Comparison of ENCODE assay signal across 12 cellular contexts in the genomic region with DNA sequence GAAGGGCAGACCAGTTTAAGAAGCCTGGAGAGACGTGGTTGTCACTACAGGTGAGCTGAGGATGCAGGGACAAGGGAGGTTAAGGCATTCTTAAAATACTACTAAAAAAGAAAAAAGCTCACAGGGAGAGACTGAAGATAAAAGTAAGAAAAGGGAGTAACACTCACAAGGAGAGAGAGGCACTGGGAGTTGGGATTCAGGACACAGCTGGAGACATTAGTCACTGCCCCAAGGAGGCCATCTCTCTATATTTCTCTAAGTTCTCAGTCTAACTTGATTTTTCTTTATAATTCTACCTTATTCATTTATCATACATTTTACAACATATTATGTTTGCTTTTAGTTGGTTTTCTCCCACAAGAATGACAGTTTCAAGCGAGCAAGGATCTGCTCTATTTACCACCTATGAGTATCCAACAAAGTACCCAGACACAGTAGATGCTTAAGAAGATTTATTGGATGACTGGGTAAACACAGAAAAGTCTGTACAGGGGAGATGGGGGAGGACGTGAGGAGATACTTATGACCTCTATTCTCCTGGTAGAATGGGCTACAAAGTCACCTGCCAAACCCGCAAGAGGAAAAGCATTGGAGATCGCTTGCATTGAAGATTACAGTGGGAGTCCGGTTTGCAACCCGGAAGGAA. TPM values are rescaled to one million over a fixed set of nuclear protein-coding genes. Genes with fewer than 3 reads are reported as not detected.
DNase-seq lines count a peak whose midpoint lies in the region; ATAC-seq and TF ChIP-seq lines count a peak whose summit lies in the region.
"Had no signal": no experiment of that assay in that cellular context is flagged by ENCODE, and none has a peak within 500 bp of the region (broad histone marks: within the 10 kb centered on the region; RNA-seq: fewer than 3 reads in every experiment).

No MANE protein-coding gene starts in this region.

- H2AFZ ChIP-seq in mammary epithelial cell (ENCODE audit: low read depth, low read length), result no peak overlapping the region
- no peak overlapping the region for H2AFZ ChIP-seq in neural cell (ENCODE audit: low read depth, low read length)

- no peak for ATAC-seq in left ventricle myocardium superior
- no peak for ATAC-seq in GM19023 (IDR thresholded peaks at IDR 0.05; ENCODE audit: unreplicated experiment)
- ATAC-seq in GM21786 (IDR thresholded peaks at IDR 0.05; ENCODE audit: unreplicated experiment), result no peak

- no TSS peak for BruUV-seq in mammary epithelial cell (replicated peaks; lab: Mats Ljungman, UMichigan)

- TF ChIP-seq CTCF in HFF-Myc (IDR thresholded peaks at IDR 0.05; ENCODE audit: low read depth, low read length, missing control alignments), result no peak
- TF ChIP-seq CTCF in mammary epithelial cell (conservative IDR thresholded peaks at IDR 0.05 in 1 of 2, IDR thresholded peaks at IDR 0.05 in 1 of 2; ENCODE audit: extremely low read depth in 1 of 2, insufficient read depth in 1 of 2, low read depth in 1 of 2, low read length in 2 of 2), result no peak
- no peak for TF ChIP-seq CTCF in neural cell (IDR thresholded peaks at IDR 0.05; ENCODE audit: poor library complexity, severe bottlenecking)

- H3K27me3 ChIP-seq in mammary epithelial cell (ENCODE audit: insufficient read depth, low read length) (no peaks in the 10 kb centered on the region), neural cell (ENCODE audit: insufficient read depth, low read depth, low read length) (no peaks in the 10 kb centered on the region)

- peaks cover 9% of the 10 kb centered on the region for H3K36me3 ChIP-seq in mammary epithelial cell (ENCODE audit: insufficient read depth, low read length)
- no peaks in the 10 kb centered on the region for H3K36me3 ChIP-seq in neural cell (ENCODE audit: insufficient read depth, low read length)
- H3K36me3 ChIP-seq: HAP-1 had no signal

- H3K4me1 ChIP-seq in mammary epithelial cell (ENCODE audit: insufficient read depth, low read length), result peaks cover 25% of the 10 kb centered on the region
- H3K4me1 ChIP-seq: HAP-1 had no signal

- H3K9ac ChIP-seq in mammary epithelial cell (ENCODE audit: insufficient read depth, low read length), result no peak overlapping the region
- H3K9ac ChIP-seq in neural cell (ENCODE audit: low read length), result no peak overlapping the region

- H3K9me2 ChIP-seq in neural cell (ENCODE audit: insufficient read depth, low read length), result no peaks in the 10 kb centered on the region

- dilution Hi-C loops in mammary epithelial cell (cut with HindIII; ENCODE audit: low sequenced_read_pairs), result no loop called here

- H3K27ac ChIP-seq in mammary epithelial cell (ENCODE audit: insufficient read depth, low read depth, low read length), result no peak overlapping the region
- H3K27ac ChIP-seq in neural cell (ENCODE audit: low read length), result no peak overlapping the region

- peaks cover 71% of the 10 kb centered on the region for H3K79me2 ChIP-seq in mammary epithelial cell (ENCODE audit: insufficient read depth, low read length)
- H3K79me2 ChIP-seq in neural cell (replicated peaks; ENCODE audit: insufficient read depth, low read length), result peaks cover 3% of the 10 kb centered on the region

- H3K4me2 ChIP-seq in mammary epithelial cell (ENCODE audit: insufficient read depth, low read depth, low read length) (peak overlapping the region; percentile 88), neural cell (ENCODE audit: low read length) (peak overlapping the region; percentile 99)

- peaks cover 50% of the 10 kb centered on the region for H3K4me1 Mint-ChIP-seq in T-helper 1 cell treated with Interleukin-12 subunit alpha and Interleukin-12 subunit beta and Interleukin-4 antibody, amounts not matched to agents 30 μg/mL and 1 μg/mL, for 36 hours (ENCODE audit: low read depth)

- H3K4me3 Mint-ChIP-seq in T-helper 1 cell treated with Interleukin-12 subunit alpha and Interleukin-12 subunit beta and Interleukin-4 antibody, amounts not matched to agents 30 μg/mL and 1 μg/mL, for 36 hours, result peak overlapping the region; percentile 59

- no peaks in the 10 kb centered on the region for H3K9me3 ChIP-seq in mammary epithelial cell (replicated peaks; ENCODE audit: insufficient read depth, low read length)
- no peaks in the 10 kb centered on the region for H3K9me3 ChIP-seq in neural cell (ENCODE audit: low read length)
- H3K9me3 ChIP-seq: HAP-1 had no signal

- H3K27me3 Mint-ChIP-seq in T-helper 1 cell treated with Interleukin-12 subunit alpha and Interleukin-12 subunit beta and Interleukin-4 antibody, amounts not matched to agents 30 μg/mL and 1 μg/mL, for 36 hours (ENCODE audit: low read depth), result peaks cover 27% of the 10 kb centered on the region

- H4K20me1 ChIP-seq in mammary epithelial cell (ENCODE audit: insufficient read depth, low read length), result no peaks in the 10 kb centered on the region
- H4K20me1 ChIP-seq in neural cell (ENCODE audit: insufficient read depth), result no peaks in the 10 kb centered on the region

- CTCF ChIA-PET in mammary epithelial cell (lab: Charles Lee; ENCODE audit: low non-redundant PET), result no interaction called here

- no peaks in the 10 kb centered on the region for H3K9me3 Mint-ChIP-seq in T-helper 1 cell treated with Interleukin-12 subunit alpha and Interleukin-12 subunit beta and Interleukin-4 antibody, amounts not matched to agents 30 μg/mL and 1 μg/mL, for 36 hours

- no peak for DNase-seq in T-helper 1 cell
- no peak for DNase-seq in HFF-Myc (ENCODE audit: extremely low read depth, low read depth)
- no peak for DNase-seq in mammary epithelial cell
- no peak for DNase-seq in left ventricle myocardium superior
- DNase-seq: erythroblast, NCI-H526 treated with DMSO at 0.1 percent for 48 hours, posterior cingulate gyrus had no signal

- intact Hi-C loops in mammary epithelial cell (cut with micrococcal nuclease) (no loop called here), left ventricle myocardium superior (cut with micrococcal nuclease) (no loop called here)

- H3K27ac Mint-ChIP-seq in T-helper 1 cell treated with Interleukin-12 subunit alpha and Interleukin-12 subunit beta and Interleukin-4 antibody, amounts not matched to agents 30 μg/mL and 1 μg/mL, for 36 hours, result no peak overlapping the region

- peaks cover 13% of the 10 kb centered on the region for H3F3A ChIP-seq in neural cell (ENCODE audit: insufficient read depth, low read length, poor library complexity, severe bottlenecking)

- H3K36me3 Mint-ChIP-seq in T-helper 1 cell treated with Interleukin-12 subunit alpha and Interleukin-12 subunit beta and Interleukin-4 antibody, amounts not matched to agents 30 μg/mL and 1 μg/mL, for 36 hours (ENCODE audit: low read depth), result peaks cover 11% of the 10 kb centered on the region

- in situ Hi-C loops in mammary epithelial cell (cut with MboI; ENCODE audit: low sequenced_read_pairs in 2 of 2), result no loop called here

- H3K4me3 ChIP-seq in HFF-Myc (replicated peaks; ENCODE audit: low read depth, low read length), result peak overlapping the region; percentile 58
- peak overlapping the region; percentile 17 to 92 (median 81) for H3K4me3 ChIP-seq in mammary epithelial cell (replicated peaks in 1 of 3; ENCODE audit: insufficient read depth in 1 of 3, low read depth in 2 of 3, low read length in 3 of 3)
- peak overlapping the region; percentile 84 for H3K4me3 ChIP-seq in neural cell (ENCODE audit: low read length)
- H3K4me3 ChIP-seq: HAP-1 had no signal

- 95% methylated on average over 7 of the region's 7 CpGs for WGBS in mammary epithelial cell (ENCODE audit: low coverage, missing lambda C conversion rate)

- TF ChIP-seq RAD21 in neural cell (conservative IDR thresholded peaks at IDR 0.05), result no peak

- no peak for TF ChIP-seq EP300 in neural cell (conservative IDR thresholded peaks at IDR 0.05; ENCODE audit: poor library complexity, severe bottlenecking)

TF ChIP-seq in neural cell, 6 proteins besides CTCF, POLR2A, EP300 and RAD21:
- TF ChIP-seq TAF1 (IDR thresholded peaks at IDR 0.05; ENCODE audit: low read depth) (no peak), EZH2 (IDR thresholded peaks at IDR 0.05; ENCODE audit: borderline replicate concordance, insufficient read depth, low read length, poor library complexity, severe bottlenecking) (no peak)

RNA-seq across cellular contexts. Expression of a gene that starts 2.2 kb away (rescaled TPM):
- total RNA-seq in mammary epithelial cell, result 100 to 1,000 TPM; 490 to 535 TPM
- polyA plus RNA-seq in mammary epithelial cell, result 307 TPM
- polyA minus RNA-seq in mammary epithelial cell, result 235 TPM
- polyA plus RNA-seq in neural cell, result 38.5 and 40.1 TPM in 2 replicates
- polyA minus RNA-seq in neural cell, result 21.4 and 26.4 TPM in 2 replicates
- total RNA-seq in left ventricle myocardium superior, result 6.0 TPM

Comparison
In these comparisons a context has a peak if more than half of its experiments do, and no peak if none do; other contexts are left out.
1. RNA of a gene that starts 2.2 kb away (total RNA-seq): 490 to 535 TPM in mammary epithelial cell; 6.0 TPM in left ventricle myocardium superior (single experiment); every median in the first group is over 10 times any median in the second.
2. Peak in every context shown above with its lines, with median percentiles within 50 percentile points of each other: H3K4me3 ChIP-seq.